1 cellular context compared by ENCODE assay signal in genomic region chr6:11143394-11144371, GRCh38.
TF ChIP-seq lines count a peak whose summit lies in the region.

No MANE protein-coding gene starts in this region.

TF ChIP-seq in HepG2, 621 proteins besides CTCF, POLR2A, EP300 and RAD21 (continued from another document and continues in another):
- TF ChIP-seq TFAP4 (IDR thresholded peaks at IDR 0.05; ENCODE audit: borderline replicate concordance, low read depth) (peak; percentile 39; the same call in 1 of the 2 replicates), ZNF839 (CRISPR knock-in tag; IDR thresholded peaks at IDR 0.05; ENCODE audit: borderline replicate concordance) (no peak), ZNF329 (CRISPR knock-in tag; IDR thresholded peaks at IDR 0.05; ENCODE audit: low read depth) (peak; percentile 67), ZNF792 (CRISPR knock-in tag; IDR thresholded peaks at IDR 0.05) (peak; percentile 96), CC2D1A (CRISPR knock-in tag; IDR thresholded peaks at IDR 0.05) (no peak), ZNF331 (CRISPR knock-in tag; IDR thresholded peaks at IDR 0.05) (peak; percentile 93), WIZ (CRISPR knock-in tag; IDR thresholded peaks at IDR 0.05) (peak; percentile 97), FOXC1 (CRISPR knock-in tag; IDR thresholded peaks at IDR 0.05; ENCODE audit: borderline replicate concordance) (peak; percentile 68; the same call in 1 of the 2 replicates), ZNF12 (CRISPR knock-in tag; IDR thresholded peaks at IDR 0.05) (peak; percentile 85), ZNF333 (CRISPR knock-in tag; IDR thresholded peaks at IDR 0.05; ENCODE audit: borderline replicate concordance) (no peak), ZNF546 (CRISPR knock-in tag; conservative IDR thresholded peaks at IDR 0.05) (no peak), IRX3 (CRISPR knock-in tag; IDR thresholded peaks at IDR 0.05; ENCODE audit: borderline replicate concordance, low read depth) (no peak), ZNF883 (CRISPR knock-in tag; IDR thresholded peaks at IDR 0.05; ENCODE audit: not compliant biosample characterization) (no peak), ZNF547 (CRISPR knock-in tag; IDR thresholded peaks at IDR 0.05) (peak; percentile 66; the same call in 1 of the 2 replicates), TFDP2 (CRISPR knock-in tag; IDR thresholded peaks at IDR 0.05) (peak; percentile 75; the same call in 1 of the 2 replicates), SMAD3 (CRISPR knock-in tag; IDR thresholded peaks at IDR 0.05) (peak; percentile 92), ARNTL (CRISPR knock-in tag; IDR thresholded peaks at IDR 0.05) (no peak), SMARCC2 (IDR thresholded peaks at IDR 0.05) (0 out of 2 replicates have a peak, but pooled peaks have one; percentile 8), THAP7 (CRISPR knock-in tag; IDR thresholded peaks at IDR 0.05) (no peak), POGK (CRISPR knock-in tag; conservative IDR thresholded peaks at IDR 0.05) (peak; percentile 75; the same call in 1 of the 2 replicates), RBFOX2 (IDR thresholded peaks at IDR 0.05; ENCODE audit: low read depth, low read length) (no peak), ZNF501 (CRISPR knock-in tag; IDR thresholded peaks at IDR 0.05) (no peak), NFIC (IDR thresholded peaks at IDR 0.05; ENCODE audit: low read length) (0 out of 2 replicates have a peak, but pooled peaks have one; percentile 38), ZNF263 (CRISPR knock-in tag; IDR thresholded peaks at IDR 0.05) (0 out of 2 replicates have a peak, but pooled peaks have one; percentile 58), ZNF562 (CRISPR knock-in tag; IDR thresholded peaks at IDR 0.05; ENCODE audit: borderline replicate concordance) (0 out of 2 replicates have a peak, but pooled peaks have one; percentile 40), PLSCR1 (CRISPR knock-in tag; IDR thresholded peaks at IDR 0.05; ENCODE audit: borderline replicate concordance) (no peak), ZFAT (CRISPR knock-in tag; conservative IDR thresholded peaks at IDR 0.05) (no peak), RFX1 (IDR thresholded peaks at IDR 0.05) (no peak)
- TF ChIP-seq, protein P1, sequence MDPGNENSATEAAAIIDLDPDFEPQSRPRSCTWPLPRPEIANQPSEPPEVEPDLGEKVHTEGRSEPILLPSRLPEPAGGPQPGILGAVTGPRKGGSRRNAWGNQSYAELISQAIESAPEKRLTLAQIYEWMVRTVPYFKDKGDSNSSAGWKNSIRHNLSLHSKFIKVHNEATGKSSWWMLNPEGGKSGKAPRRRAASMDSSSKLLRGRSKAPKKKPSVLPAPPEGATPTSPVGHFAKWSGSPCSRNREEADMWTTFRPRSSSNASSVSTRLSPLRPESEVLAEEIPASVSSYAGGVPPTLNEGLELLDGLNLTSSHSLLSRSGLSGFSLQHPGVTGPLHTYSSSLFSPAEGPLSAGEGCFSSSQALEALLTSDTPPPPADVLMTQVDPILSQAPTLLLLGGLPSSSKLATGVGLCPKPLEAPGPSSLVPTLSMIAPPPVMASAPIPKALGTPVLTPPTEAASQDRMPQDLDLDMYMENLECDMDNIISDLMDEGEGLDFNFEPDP (CRISPR knock-in tag; conservative IDR thresholded peaks at IDR 0.05), result 0 out of 2 replicates have a peak, but pooled peaks have one; percentile 95
- TF ChIP-seq, protein P2, sequence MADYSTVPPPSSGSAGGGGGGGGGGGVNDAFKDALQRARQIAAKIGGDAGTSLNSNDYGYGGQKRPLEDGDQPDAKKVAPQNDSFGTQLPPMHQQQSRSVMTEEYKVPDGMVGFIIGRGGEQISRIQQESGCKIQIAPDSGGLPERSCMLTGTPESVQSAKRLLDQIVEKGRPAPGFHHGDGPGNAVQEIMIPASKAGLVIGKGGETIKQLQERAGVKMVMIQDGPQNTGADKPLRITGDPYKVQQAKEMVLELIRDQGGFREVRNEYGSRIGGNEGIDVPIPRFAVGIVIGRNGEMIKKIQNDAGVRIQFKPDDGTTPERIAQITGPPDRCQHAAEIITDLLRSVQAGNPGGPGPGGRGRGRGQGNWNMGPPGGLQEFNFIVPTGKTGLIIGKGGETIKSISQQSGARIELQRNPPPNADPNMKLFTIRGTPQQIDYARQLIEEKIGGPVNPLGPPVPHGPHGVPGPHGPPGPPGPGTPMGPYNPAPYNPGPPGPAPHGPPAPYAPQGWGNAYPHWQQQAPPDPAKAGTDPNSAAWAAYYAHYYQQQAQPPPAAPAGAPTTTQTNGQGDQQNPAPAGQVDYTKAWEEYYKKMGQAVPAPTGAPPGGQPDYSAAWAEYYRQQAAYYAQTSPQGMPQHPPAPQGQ (CRISPR knock-in tag; IDR thresholded peaks at IDR 0.05; ENCODE audit: borderline replicate concordance), result no peak
- TF ChIP-seq, protein P3, sequence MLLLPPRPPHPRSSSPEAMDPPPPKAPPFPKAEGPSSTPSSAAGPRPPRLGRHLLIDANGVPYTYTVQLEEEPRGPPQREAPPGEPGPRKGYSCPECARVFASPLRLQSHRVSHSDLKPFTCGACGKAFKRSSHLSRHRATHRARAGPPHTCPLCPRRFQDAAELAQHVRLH (CRISPR knock-in tag; IDR thresholded peaks at IDR 0.05; ENCODE audit: borderline replicate concordance, low read depth), result peak; percentile 78; the same call in 1 of the 2 replicates
- TF ChIP-seq, protein P4, sequence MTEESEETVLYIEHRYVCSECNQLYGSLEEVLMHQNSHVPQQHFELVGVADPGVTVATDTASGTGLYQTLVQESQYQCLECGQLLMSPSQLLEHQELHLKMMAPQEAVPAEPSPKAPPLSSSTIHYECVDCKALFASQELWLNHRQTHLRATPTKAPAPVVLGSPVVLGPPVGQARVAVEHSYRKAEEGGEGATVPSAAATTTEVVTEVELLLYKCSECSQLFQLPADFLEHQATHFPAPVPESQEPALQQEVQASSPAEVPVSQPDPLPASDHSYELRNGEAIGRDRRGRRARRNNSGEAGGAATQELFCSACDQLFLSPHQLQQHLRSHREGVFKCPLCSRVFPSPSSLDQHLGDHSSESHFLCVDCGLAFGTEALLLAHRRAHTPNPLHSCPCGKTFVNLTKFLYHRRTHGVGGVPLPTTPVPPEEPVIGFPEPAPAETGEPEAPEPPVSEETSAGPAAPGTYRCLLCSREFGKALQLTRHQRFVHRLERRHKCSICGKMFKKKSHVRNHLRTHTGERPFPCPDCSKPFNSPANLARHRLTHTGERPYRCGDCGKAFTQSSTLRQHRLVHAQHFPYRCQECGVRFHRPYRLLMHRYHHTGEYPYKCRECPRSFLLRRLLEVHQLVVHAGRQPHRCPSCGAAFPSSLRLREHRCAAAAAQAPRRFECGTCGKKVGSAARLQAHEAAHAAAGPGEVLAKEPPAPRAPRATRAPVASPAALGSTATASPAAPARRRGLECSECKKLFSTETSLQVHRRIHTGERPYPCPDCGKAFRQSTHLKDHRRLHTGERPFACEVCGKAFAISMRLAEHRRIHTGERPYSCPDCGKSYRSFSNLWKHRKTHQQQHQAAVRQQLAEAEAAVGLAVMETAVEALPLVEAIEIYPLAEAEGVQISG (CRISPR knock-in tag; IDR thresholded peaks at IDR 0.05), result peak; percentile 67; the same call in 1 of the 2 replicates
- TF ChIP-seq, protein P5, sequence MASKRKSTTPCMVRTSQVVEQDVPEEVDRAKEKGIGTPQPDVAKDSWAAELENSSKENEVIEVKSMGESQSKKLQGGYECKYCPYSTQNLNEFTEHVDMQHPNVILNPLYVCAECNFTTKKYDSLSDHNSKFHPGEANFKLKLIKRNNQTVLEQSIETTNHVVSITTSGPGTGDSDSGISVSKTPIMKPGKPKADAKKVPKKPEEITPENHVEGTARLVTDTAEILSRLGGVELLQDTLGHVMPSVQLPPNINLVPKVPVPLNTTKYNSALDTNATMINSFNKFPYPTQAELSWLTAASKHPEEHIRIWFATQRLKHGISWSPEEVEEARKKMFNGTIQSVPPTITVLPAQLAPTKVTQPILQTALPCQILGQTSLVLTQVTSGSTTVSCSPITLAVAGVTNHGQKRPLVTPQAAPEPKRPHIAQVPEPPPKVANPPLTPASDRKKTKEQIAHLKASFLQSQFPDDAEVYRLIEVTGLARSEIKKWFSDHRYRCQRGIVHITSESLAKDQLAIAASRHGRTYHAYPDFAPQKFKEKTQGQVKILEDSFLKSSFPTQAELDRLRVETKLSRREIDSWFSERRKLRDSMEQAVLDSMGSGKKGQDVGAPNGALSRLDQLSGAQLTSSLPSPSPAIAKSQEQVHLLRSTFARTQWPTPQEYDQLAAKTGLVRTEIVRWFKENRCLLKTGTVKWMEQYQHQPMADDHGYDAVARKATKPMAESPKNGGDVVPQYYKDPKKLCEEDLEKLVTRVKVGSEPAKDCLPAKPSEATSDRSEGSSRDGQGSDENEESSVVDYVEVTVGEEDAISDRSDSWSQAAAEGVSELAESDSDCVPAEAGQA (IDR thresholded peaks at IDR 0.05; ENCODE audit: low read depth), result peak; percentile 90
- TF ChIP-seq, protein P5 (CRISPR knock-in tag; IDR thresholded peaks at IDR 0.05; ENCODE audit: borderline replicate concordance), result no peak
- TF ChIP-seq, protein P6, sequence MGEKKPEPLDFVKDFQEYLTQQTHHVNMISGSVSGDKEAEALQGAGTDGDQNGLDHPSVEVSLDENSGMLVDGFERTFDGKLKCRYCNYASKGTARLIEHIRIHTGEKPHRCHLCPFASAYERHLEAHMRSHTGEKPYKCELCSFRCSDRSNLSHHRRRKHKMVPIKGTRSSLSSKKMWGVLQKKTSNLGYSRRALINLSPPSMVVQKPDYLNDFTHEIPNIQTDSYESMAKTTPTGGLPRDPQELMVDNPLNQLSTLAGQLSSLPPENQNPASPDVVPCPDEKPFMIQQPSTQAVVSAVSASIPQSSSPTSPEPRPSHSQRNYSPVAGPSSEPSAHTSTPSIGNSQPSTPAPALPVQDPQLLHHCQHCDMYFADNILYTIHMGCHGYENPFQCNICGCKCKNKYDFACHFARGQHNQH (CRISPR knock-in tag; IDR thresholded peaks at IDR 0.05), result peak; percentile 83
- TF ChIP-seq, protein P7, sequence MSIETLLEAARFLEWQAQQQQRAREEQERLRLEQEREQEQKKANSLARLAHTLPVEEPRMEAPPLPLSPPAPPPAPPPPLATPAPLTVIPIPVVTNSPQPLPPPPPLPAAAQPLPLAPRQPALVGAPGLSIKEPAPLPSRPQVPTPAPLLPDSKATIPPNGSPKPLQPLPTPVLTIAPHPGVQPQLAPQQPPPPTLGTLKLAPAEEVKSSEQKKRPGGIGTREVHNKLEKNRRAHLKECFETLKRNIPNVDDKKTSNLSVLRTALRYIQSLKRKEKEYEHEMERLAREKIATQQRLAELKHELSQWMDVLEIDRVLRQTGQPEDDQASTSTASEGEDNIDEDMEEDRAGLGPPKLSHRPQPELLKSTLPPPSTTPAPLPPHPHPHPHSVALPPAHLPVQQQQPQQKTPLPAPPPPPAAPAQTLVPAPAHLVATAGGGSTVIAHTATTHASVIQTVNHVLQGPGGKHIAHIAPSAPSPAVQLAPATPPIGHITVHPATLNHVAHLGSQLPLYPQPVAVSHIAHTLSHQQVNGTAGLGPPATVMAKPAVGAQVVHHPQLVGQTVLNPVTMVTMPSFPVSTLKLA (IDR thresholded peaks at IDR 0.05), result peak; percentile 18; the same call in 1 of the 2 replicates
